Comparison of ENCODE assay signal across 11 cellular contexts in the genomic region with DNA sequence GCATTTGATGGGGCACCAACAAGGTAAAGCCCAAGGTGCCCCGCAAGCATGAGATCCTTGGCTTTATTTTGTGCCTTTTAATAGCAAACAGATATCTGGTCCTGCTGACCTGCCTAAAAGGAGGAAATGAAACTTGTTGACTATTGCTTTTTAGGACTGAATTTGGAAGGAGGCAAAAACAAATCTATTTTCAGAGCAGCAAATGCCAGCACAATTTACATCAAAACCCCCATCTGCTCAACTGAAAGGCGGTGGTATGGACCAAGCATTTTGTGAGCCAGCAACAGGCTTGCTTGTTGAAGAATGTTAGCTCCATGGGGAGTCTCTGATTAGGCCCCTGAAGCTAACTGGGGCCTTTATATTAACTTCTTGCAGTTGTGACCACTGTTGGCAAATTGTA.
A peak's percentile ranks its signal among the peaks of the same experiment; 100 is the strongest.
DNase-seq lines count a peak whose midpoint lies in the region; ATAC-seq and TF ChIP-seq lines count a peak whose summit lies in the region.
"Had no signal": no experiment of that assay in that cellular context is flagged by ENCODE, and none has a peak within 500 bp of the region (broad histone marks: within the 10 kb centered on the region; RNA-seq: fewer than 3 reads in every experiment).

No MANE protein-coding gene starts in this region.

- H3K9ac ChIP-seq in mesenchymal stem cell (ENCODE audit: low read length): peak overlapping the region; percentile 67

- no peak overlapping the region for H2AK5ac ChIP-seq in mesenchymal stem cell (ENCODE audit: low read length, severe bottlenecking)

- DNase-seq in mesenchymal stem cell: no peak
- no peak for DNase-seq in ovary
- DNase-seq in stimulated activated naive CD4-positive, alpha-beta T cell (lab: John Stamatoyannopoulos, UW): no peak
- DNase-seq in NCI-H1092 (lab: John Stamatoyannopoulos, UW): no peak
- DNase-seq in type B pancreatic cell (ENCODE audit: extremely low spot score, unreplicated experiment): no peak
- DNase-seq: activated CD4-positive, alpha-beta T cell treated with anti-CD3 and anti-CD28 coated beads, Interleukin-2, amount 10 ng/mL, durations not matched to agents 24 days and 14 days; stimulated activated CD4-positive, alpha-beta T cell treated with anti-CD3 and anti-CD28 coated beads, Interleukin-12 subunit alpha, Interleukin-12 subunit beta, amount 100 ng/mL, for 4 hours had no signal

- peaks cover 14% of the 10 kb centered on the region for H3K4me1 Mint-ChIP-seq in type B pancreatic cell (ENCODE audit: unreplicated experiment)
- H3K4me1 Mint-ChIP-seq: activated CD4-positive, alpha-beta T cell treated with anti-CD3 and anti-CD28 coated beads, Interleukin-2, amount 10 ng/mL, durations not matched to agents 24 days and 14 days had no signal

- H4K91ac ChIP-seq in mesenchymal stem cell (ENCODE audit: low read length): no peak overlapping the region

- no peak overlapping the region for H3K4me2 ChIP-seq in mesenchymal stem cell (ENCODE audit: low read length, poor library complexity, severe bottlenecking)

- H3K36me3 ChIP-seq in mesenchymal stem cell (ENCODE audit: control insufficient read depth in 1 of 2, insufficient read depth in 2 of 2, low read depth in 1 of 2, low read length in 2 of 2) (no peaks in the 10 kb centered on the region), ovary (no peaks in the 10 kb centered on the region)
- H3K36me3 ChIP-seq: suprapubic skin had no signal

- no peak overlapping the region for H2AFZ ChIP-seq in mesenchymal stem cell (ENCODE audit: low read depth, low read length)

- intact Hi-C loops in ovary (cut with DNase I): no loop called here

- ATAC-seq in GM18867 (IDR thresholded peaks at IDR 0.05; ENCODE audit: unreplicated experiment): peak; percentile 53
- ATAC-seq in GM21576 (IDR thresholded peaks at IDR 0.05; ENCODE audit: unreplicated experiment): peak; percentile 54
- ATAC-seq in HG03342 (IDR thresholded peaks at IDR 0.05; ENCODE audit: unreplicated experiment): peak; percentile 52

- 100% methylated on average over 2 of the region's 2 CpGs for WGBS in mesenchymal stem cell
- 83 to 93% (median 83%) methylated on average over 2 of the region's 2 CpGs for WGBS in ovary, 3 donors

- no peak for TF ChIP-seq EP300 in ovary (IDR thresholded peaks at IDR 0.05)

- H3K4ac ChIP-seq in mesenchymal stem cell (ENCODE audit: low read depth in 1 of 2, low read length in 2 of 2): no peak overlapping the region

- no peak overlapping the region for H3K14ac ChIP-seq in mesenchymal stem cell (ENCODE audit: low read length in 2 of 2)

- no peaks in the 10 kb centered on the region for H3K36me3 Mint-ChIP-seq in type B pancreatic cell

- peaks cover 0 to 45% of the 10 kb centered on the region in 2 experiments for H3K27me3 ChIP-seq in mesenchymal stem cell (ENCODE audit: control insufficient read depth in 1 of 2, insufficient read depth in 1 of 2, low read length in 2 of 2)
- H3K27me3 ChIP-seq in ovary: no peaks in the 10 kb centered on the region

- no peak for TF ChIP-seq POLR2A in ovary (IDR thresholded peaks at IDR 0.05)

- H3K79me1 ChIP-seq in mesenchymal stem cell (replicated peaks; ENCODE audit: low read length, poor library complexity, severe bottlenecking): no peaks in the 10 kb centered on the region

- no peak overlapping the region for H4K8ac ChIP-seq in mesenchymal stem cell (ENCODE audit: low read length)

- H3K4me1 ChIP-seq in mesenchymal stem cell (ENCODE audit: control insufficient read depth, insufficient read depth, low read depth, low read length) (no peaks in the 10 kb centered on the region), ovary (ENCODE audit: insufficient read depth) (no peaks in the 10 kb centered on the region)

- H2BK120ac ChIP-seq in mesenchymal stem cell (ENCODE audit: low read depth, low read length): no peak overlapping the region

- no peak overlapping the region for H3K27ac Mint-ChIP-seq in type B pancreatic cell
- H3K27ac Mint-ChIP-seq: activated CD4-positive, alpha-beta T cell treated with anti-CD3 and anti-CD28 coated beads, Interleukin-2, amount 10 ng/mL, durations not matched to agents 24 days and 14 days had no signal

- no peak overlapping the region for H3K18ac ChIP-seq in mesenchymal stem cell (ENCODE audit: low read depth in 1 of 2, low read length in 2 of 2)

- peaks cover 3% of the 10 kb centered on the region for H3K9me3 ChIP-seq in mesenchymal stem cell (ENCODE audit: control insufficient read depth, low read length)
- no peaks in the 10 kb centered on the region for H3K9me3 ChIP-seq in ovary
- H3K9me3 ChIP-seq: suprapubic skin had no signal

- H3K23ac ChIP-seq in mesenchymal stem cell (ENCODE audit: low read length in 2 of 2): no peak overlapping the region

- H3K4me3 ChIP-seq in mesenchymal stem cell (ENCODE audit: insufficient read depth in 1 of 2, low read depth in 1 of 2, low read length in 2 of 2): peak overlapping the region in 1 of 2 experiments; percentile 48
- no peak overlapping the region for H3K4me3 ChIP-seq in ovary
- H3K4me3 ChIP-seq: suprapubic skin had no signal

- H3K4me3 Mint-ChIP-seq in type B pancreatic cell: no peak overlapping the region
- H3K4me3 Mint-ChIP-seq: activated CD4-positive, alpha-beta T cell treated with anti-CD3 and anti-CD28 coated beads, Interleukin-2, amount 10 ng/mL, durations not matched to agents 24 days and 14 days had no signal

- H3K27ac ChIP-seq in mesenchymal stem cell (ENCODE audit: low read length, poor library complexity, severe bottlenecking) (no peak overlapping the region), ovary (no peak overlapping the region)
- H3K27ac ChIP-seq: suprapubic skin had no signal

- TF ChIP-seq CTCF in ovary (IDR thresholded peaks at IDR 0.05): no peak
- TF ChIP-seq CTCF in type B pancreatic cell (conservative IDR thresholded peaks at IDR 0.05): no peak

- no peak overlapping the region for H2BK5ac ChIP-seq in mesenchymal stem cell (ENCODE audit: low read depth, low read length, poor library complexity, severe bottlenecking)

- no peak overlapping the region for H2BK15ac ChIP-seq in mesenchymal stem cell (ENCODE audit: low read depth, poor library complexity, severe bottlenecking)

- peaks cover 4% of the 10 kb centered on the region for H3K9me3 Mint-ChIP-seq in type B pancreatic cell
- H3K9me3 Mint-ChIP-seq: activated CD4-positive, alpha-beta T cell treated with anti-CD3 and anti-CD28 coated beads, Interleukin-2, amount 10 ng/mL, durations not matched to agents 24 days and 14 days had no signal

- H2BK12ac ChIP-seq in mesenchymal stem cell (ENCODE audit: low read length in 2 of 2): peak overlapping the region in 1 of 2 experiments; percentile 72

- H3K27me3 Mint-ChIP-seq in type B pancreatic cell: peaks cover 29% of the 10 kb centered on the region
